20 cellular contexts compared by ENCODE assay signal in the genomic region with DNA sequence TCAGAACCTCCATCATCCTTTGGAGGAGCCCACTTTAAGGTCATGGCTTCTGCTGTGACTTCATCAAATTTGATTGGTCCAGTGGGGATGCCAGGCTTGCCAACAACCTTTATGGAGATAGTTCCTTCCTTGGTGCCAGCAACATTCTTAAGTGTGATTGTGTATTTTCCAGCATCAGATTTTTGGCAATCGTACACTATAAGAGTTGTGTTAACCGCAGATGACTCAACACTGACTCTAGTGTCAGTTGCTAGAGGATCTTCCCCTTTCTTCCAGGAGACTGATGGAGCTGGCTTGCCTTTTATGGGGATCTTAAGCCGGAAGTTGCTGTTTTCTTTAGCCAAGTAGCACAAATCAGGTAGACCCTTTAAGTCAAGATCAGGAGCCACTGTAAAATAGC.
DNase-seq lines count a peak whose midpoint lies in the region; ATAC-seq and TF ChIP-seq lines count a peak whose summit lies in the region.
"Had no signal": no experiment of that assay in that cellular context is flagged by ENCODE, and none has a peak within 500 bp of the region (broad histone marks: within the 10 kb centered on the region; RNA-seq: fewer than 3 reads in every experiment).

No MANE protein-coding gene starts in this region.

- H3K79me1 ChIP-seq in IMR-90 (ENCODE audit: low read depth in 1 of 2, low read length in 2 of 2): no peaks in the 10 kb centered on the region

- no peak overlapping the region for H3K4me3 Mint-ChIP-seq in activated T-helper 2 cell treated with anti-CD3 and anti-CD28 coated beads, Interferon-gamma antibody, Interleukin-2, Interleukin-4, amounts not matched to agents 10 μg/mL and 5 μg/mL and 100 μg/mL, durations not matched to agents 14 hours and 24 hours and 36 hours (ENCODE audit: low read depth)
- H3K4me3 Mint-ChIP-seq in naive thymus-derived CD4-positive, alpha-beta T cell: no peak overlapping the region
- H3K4me3 Mint-ChIP-seq in T-helper 17 cell: no peak overlapping the region

- H3K4me1 Mint-ChIP-seq in activated T-helper 2 cell treated with anti-CD3 and anti-CD28 coated beads, Interferon-gamma antibody, Interleukin-2, Interleukin-4, amounts not matched to agents 10 μg/mL and 5 μg/mL and 100 μg/mL, durations not matched to agents 14 hours and 24 hours and 36 hours (ENCODE audit: low read depth): no peaks in the 10 kb centered on the region
- no peaks in the 10 kb centered on the region for H3K4me1 Mint-ChIP-seq in naive thymus-derived CD4-positive, alpha-beta T cell
- H3K4me1 Mint-ChIP-seq in T-helper 17 cell: peaks cover 2% of the 10 kb centered on the region

- H3K27me3 ChIP-seq in IMR-90 (ENCODE audit: control insufficient read depth, insufficient read depth, low read length): no peaks in the 10 kb centered on the region
- no peaks in the 10 kb centered on the region for H3K27me3 ChIP-seq in SK-N-SH (ENCODE audit: insufficient read depth)
- H3K27me3 ChIP-seq in naive thymus-derived CD4-positive, alpha-beta T cell (ENCODE audit: control insufficient read depth in 2 of 2, insufficient read depth in 2 of 2, low read length in 2 of 2): no peaks in the 10 kb centered on the region

- H3K9me3 ChIP-seq in IMR-90 (ENCODE audit: control insufficient read depth, insufficient read depth, low read length): no peaks in the 10 kb centered on the region
- no peaks in the 10 kb centered on the region for H3K9me3 ChIP-seq in SK-N-SH
- H3K9me3 ChIP-seq in naive thymus-derived CD4-positive, alpha-beta T cell (ENCODE audit: control insufficient read depth in 2 of 3, low read length in 3 of 3): no peaks in the 10 kb centered on the region
- H3K9me3 ChIP-seq in T-helper 17 cell (ENCODE audit: control insufficient read depth, low read length, poor library complexity, severe bottlenecking): no peaks in the 10 kb centered on the region
- H3K9me3 ChIP-seq: mucosa of descending colon had no signal

- CTCF ChIA-PET in IMR-90 (lab: Yijun Ruan, JAX) (no interaction called here), SK-N-SH (lab: Yijun Ruan, JAX) (no interaction called here)
- CTCF ChIA-PET in naive thymus-derived CD4-positive, alpha-beta T cell (lab: Charles Lee): no interaction called here

- H3K4me3 ChIP-seq in IMR-90 (ENCODE audit: insufficient read depth, low read depth, low read length) (no peak overlapping the region), SK-N-SH (ENCODE audit: low read depth in 2 of 2, low read length in 1 of 2) (no peak overlapping the region), fibroblast of the aortic adventitia (ENCODE audit: low read depth, low read length) (no peak overlapping the region)
- no peak overlapping the region for H3K4me3 ChIP-seq in naive thymus-derived CD4-positive, alpha-beta T cell (ENCODE audit: low read length)
- H3K4me3 ChIP-seq: HAP-1, mucosa of descending colon, SK-N-MC had no signal

- TF ChIP-seq POLR2A in IMR-90 (IDR thresholded peaks at IDR 0.05; ENCODE audit: low read depth, low read length): no peak

- TF ChIP-seq CTCF in IMR-90 (conservative IDR thresholded peaks at IDR 0.05; ENCODE audit: low read depth, low read length): no peak
- TF ChIP-seq CTCF in SK-N-SH (IDR thresholded peaks at IDR 0.05): no peak
- TF ChIP-seq CTCF in fibroblast of the aortic adventitia (IDR thresholded peaks at IDR 0.05; ENCODE audit: insufficient read depth, low read length): no peak

- dilution Hi-C loops in IMR-90 (cut with HindIII; ENCODE audit: low sequenced_read_pairs, unreplicated experiment): no loop called here

- no peak overlapping the region for H3K56ac ChIP-seq in IMR-90 (ENCODE audit: extremely low read depth, insufficient read depth, low read length)

- no peak overlapping the region for H2BK120ac ChIP-seq in IMR-90 (ENCODE audit: low read depth, low read length)

- no peak overlapping the region for H4K91ac ChIP-seq in IMR-90 (ENCODE audit: insufficient read depth, low read depth, low read length)

- no peak overlapping the region for H2AK5ac ChIP-seq in IMR-90 (ENCODE audit: low read depth, low read length)

- BruUV-seq in IMR-90 (replicated peaks; lab: Mats Ljungman, UMichigan): no TSS peak

- no peaks in the 10 kb centered on the region for H3K9me2 ChIP-seq in SK-N-SH

- H3K36me3 ChIP-seq in IMR-90 (ENCODE audit: control insufficient read depth, insufficient read depth, low read length): peaks cover 8% of the 10 kb centered on the region
- H3K36me3 ChIP-seq in SK-N-SH (replicated peaks in 1 of 2; ENCODE audit: control insufficient read depth in 1 of 2, insufficient read depth in 2 of 2, low read length in 1 of 2): peaks cover 3 to 4% of the 10 kb centered on the region in 2 experiments
- peaks cover 5 to 90% (median 6%) of the 10 kb centered on the region in 3 experiments for H3K36me3 ChIP-seq in naive thymus-derived CD4-positive, alpha-beta T cell (ENCODE audit: control insufficient read depth in 2 of 3, insufficient read depth in 3 of 3, low read length in 3 of 3)
- H3K36me3 ChIP-seq: HAP-1 had no signal

- H2BK15ac ChIP-seq in IMR-90 (ENCODE audit: low read depth, low read length): no peak overlapping the region

- H3K27me3 Mint-ChIP-seq in activated T-helper 2 cell treated with anti-CD3 and anti-CD28 coated beads, Interferon-gamma antibody, Interleukin-2, Interleukin-4, amounts not matched to agents 10 μg/mL and 5 μg/mL and 100 μg/mL, durations not matched to agents 14 hours and 24 hours and 36 hours (ENCODE audit: low read depth): no peaks in the 10 kb centered on the region
- H3K27me3 Mint-ChIP-seq in naive thymus-derived CD4-positive, alpha-beta T cell: no peaks in the 10 kb centered on the region
- no peaks in the 10 kb centered on the region for H3K27me3 Mint-ChIP-seq in T-helper 17 cell

- no peak overlapping the region for H2AK9ac ChIP-seq in IMR-90 (replicated peaks; ENCODE audit: low read depth, low read length, poor library complexity)

- TF ChIP-seq RAD21 in IMR-90 (IDR thresholded peaks at IDR 0.05; ENCODE audit: low read length) (no peak), SK-N-SH (IDR thresholded peaks at IDR 0.05; ENCODE audit: low read length) (no peak)

- H3K27ac ChIP-seq in IMR-90 (ENCODE audit: insufficient read depth, low read length): no peak overlapping the region
- H3K27ac ChIP-seq in SK-N-SH (ENCODE audit: low read depth in 2 of 2, low read length in 1 of 2): 0 out of 4 replicates have a peak overlapping the region, but pooled peaks of 1 of the 2 experiments have one; percentile 1
- no peak overlapping the region for H3K27ac ChIP-seq in naive thymus-derived CD4-positive, alpha-beta T cell (ENCODE audit: low read depth, low read length)
- H3K27ac ChIP-seq: SK-N-MC had no signal

- TF ChIP-seq EP300 in SK-N-SH (IDR thresholded peaks at IDR 0.05; ENCODE audit: borderline replicate concordance in 1 of 2, low read depth in 1 of 2, low read length in 1 of 2): no peak

- H4K8ac ChIP-seq in IMR-90 (ENCODE audit: low read depth in 2 of 2, low read length in 2 of 2): no peak overlapping the region

- H3K79me2 ChIP-seq in SK-N-SH (ENCODE audit: insufficient read depth): no peaks in the 10 kb centered on the region

- H3K4me2 ChIP-seq in IMR-90 (ENCODE audit: low read depth, low read length): no peak overlapping the region
- H3K4me2 ChIP-seq in SK-N-SH: no peak overlapping the region

- POLR2A ChIA-PET in IMR-90 (lab: Charles Lee; ENCODE audit: unreplicated experiment) (no interaction called here), SK-N-SH (lab: Yijun Ruan, JAX) (no interaction called here)
- POLR2A ChIA-PET in naive thymus-derived CD4-positive, alpha-beta T cell (lab: Charles Lee): no interaction called here

- H4K20me1 ChIP-seq in IMR-90 (ENCODE audit: insufficient read depth, low read length): no peaks in the 10 kb centered on the region
- no peaks in the 10 kb centered on the region for H4K20me1 ChIP-seq in SK-N-SH (ENCODE audit: insufficient read depth)

- H3K23ac ChIP-seq in IMR-90 (ENCODE audit: low read depth, low read length): no peak overlapping the region

- no peak overlapping the region for H3K4ac ChIP-seq in IMR-90 (ENCODE audit: low read depth, low read length)

- H3K9ac ChIP-seq in IMR-90 (ENCODE audit: low read depth, low read length) (no peak overlapping the region), SK-N-SH (no peak overlapping the region)

- WGBS in IMR-90 (ENCODE audit: extremely low coverage in 2 of 2, insufficient read length in 1 of 2), 2 experiments: 60% methylated on average over 1 of the region's 3 CpGs; no CpG with 5 or more reads in 1 of the 2 experiments
- 69% methylated on average over 3 of the region's 3 CpGs for WGBS in SK-N-SH (ENCODE audit: low lambda C conversion rate)

- peak; percentile 52 for DNase-seq in EH (ENCODE audit: low read depth)
- DNase-seq in IMR-90: peak; percentile 62
- DNase-seq in SK-N-SH: no peak
- peak; percentile 20 for DNase-seq in fibroblast of the aortic adventitia (ENCODE audit: low read depth)
- DNase-seq in activated T-helper 2 cell treated with anti-CD3 and anti-CD28 coated beads, Interferon-gamma antibody, Interleukin-2, Interleukin-4, amounts not matched to agents 10 μg/mL and 5 μg/mL and 100 μg/mL, durations not matched to agents 14 hours and 24 hours and 36 hours (ENCODE audit: low spot score): no peak
- DNase-seq in naive thymus-derived CD4-positive, alpha-beta T cell: no peak
- DNase-seq in T-helper 17 cell: no peak
- DNase-seq: activated T-cell treated with anti-CD3 and anti-CD28 coated beads for 4 hours; AML-193; Calu3; hippocampal formation; KG1; mucosa of descending colon; NK-92 treated with Interleukin-12 subunit alpha and Interleukin-12 subunit beta, amount 100 ng/mL, for 24 hours; nucleus accumbens; stimulated activated CD4-positive, alpha-beta T cell treated with anti-CD3 and anti-CD28 coated beads, Interleukin-4, amount 100 ng/mL, for 4 hours had no signal

- no peak overlapping the region for H2BK20ac ChIP-seq in IMR-90 (ENCODE audit: low read depth, low read length)

- H2BK5ac ChIP-seq in IMR-90 (ENCODE audit: low read depth, low read length, poor library complexity, severe bottlenecking): no peak overlapping the region

- H3K18ac ChIP-seq in IMR-90 (ENCODE audit: low read depth, low read length): no peak overlapping the region

- H3F3A ChIP-seq in SK-N-SH (replicated peaks; ENCODE audit: insufficient read depth): peaks cover 4% of the 10 kb centered on the region

- peaks cover 55% of the 10 kb centered on the region for H3K36me3 Mint-ChIP-seq in activated T-helper 2 cell treated with anti-CD3 and anti-CD28 coated beads, Interferon-gamma antibody, Interleukin-2, Interleukin-4, amounts not matched to agents 10 μg/mL and 5 μg/mL and 100 μg/mL, durations not matched to agents 14 hours and 24 hours and 36 hours (ENCODE audit: low read depth)
- H3K36me3 Mint-ChIP-seq in naive thymus-derived CD4-positive, alpha-beta T cell: peaks cover 34 to 98% (median 89%) of the 10 kb centered on the region in 5 donors
- peaks cover 7% of the 10 kb centered on the region for H3K36me3 Mint-ChIP-seq in T-helper 17 cell (ENCODE audit: low read depth)

- no peaks in the 10 kb centered on the region for H3K9me3 Mint-ChIP-seq in activated T-helper 2 cell treated with anti-CD3 and anti-CD28 coated beads, Interferon-gamma antibody, Interleukin-2, Interleukin-4, amounts not matched to agents 10 μg/mL and 5 μg/mL and 100 μg/mL, durations not matched to agents 14 hours and 24 hours and 36 hours
- H3K9me3 Mint-ChIP-seq in naive thymus-derived CD4-positive, alpha-beta T cell: peaks cover 0 to 30% (median 5%) of the 10 kb centered on the region in 11 donors

- H3K14ac ChIP-seq in IMR-90 (replicated peaks; ENCODE audit: low read depth, low read length): no peak overlapping the region

- no peaks in the 10 kb centered on the region for H3K9me1 ChIP-seq in IMR-90 (ENCODE audit: insufficient read depth, low read length)

- in situ Hi-C loops in IMR-90 (cut with MboI; ENCODE audit: low sequenced_read_pairs): no loop called here

- H3K4me1 ChIP-seq in IMR-90 (ENCODE audit: control insufficient read depth, insufficient read depth, low read length) (no peaks in the 10 kb centered on the region), SK-N-SH (ENCODE audit: control insufficient read depth in 1 of 2, insufficient read depth in 2 of 2, low read depth in 1 of 2, low read length in 1 of 2) (no peaks in the 10 kb centered on the region; a peak in 1 of 4 replicates)
- H3K4me1 ChIP-seq in naive thymus-derived CD4-positive, alpha-beta T cell (ENCODE audit: control insufficient read depth in 2 of 2, insufficient read depth in 2 of 2, low read length in 2 of 2): no peaks in the 10 kb centered on the region
- H3K4me1 ChIP-seq: HAP-1 had no signal

- no peak overlapping the region for H4K5ac ChIP-seq in IMR-90 (ENCODE audit: low read depth, low read length)

- ATAC-seq in IMR-90 (ENCODE audit: low read depth): no peak
- no peak for ATAC-seq in naive thymus-derived CD4-positive, alpha-beta T cell
- ATAC-seq in GM19023 (IDR thresholded peaks at IDR 0.05; ENCODE audit: unreplicated experiment): no peak
- ATAC-seq in T-helper 17 cell: no peak
- ATAC-seq: activated naive CD4-positive, alpha-beta T cell treated with anti-CD3 and anti-CD28 coated beads, Interleukin-2, amount 50 U/mL, for 72 hours; mucosa of descending colon had no signal

- H2AFZ ChIP-seq in IMR-90 (replicated peaks; ENCODE audit: low read length, poor library complexity): no peak overlapping the region
- no peak overlapping the region; the same call in 1 of the 2 replicates for H2AFZ ChIP-seq in SK-N-SH (ENCODE audit: low read depth)

- intact Hi-C loops in IMR-90 (cut with micrococcal nuclease): no loop called here
- intact Hi-C loops in activated T-helper 2 cell treated with anti-CD3 and anti-CD28 coated beads, Interferon-gamma antibody, Interleukin-2, Interleukin-4, amounts not matched to agents 10 μg/mL and 5 μg/mL and 100 μg/mL, durations not matched to agents 14 hours and 24 hours and 36 hours (cut with micrococcal nuclease): no loop called here
- intact Hi-C loops in naive thymus-derived CD4-positive, alpha-beta T cell (cut with micrococcal nuclease): no loop called here

- H3K27ac Mint-ChIP-seq in activated T-helper 2 cell treated with anti-CD3 and anti-CD28 coated beads, Interferon-gamma antibody, Interleukin-2, Interleukin-4, amounts not matched to agents 10 μg/mL and 5 μg/mL and 100 μg/mL, durations not matched to agents 14 hours and 24 hours and 36 hours: no peak overlapping the region
- H3K27ac Mint-ChIP-seq in naive thymus-derived CD4-positive, alpha-beta T cell: no peak overlapping the region
- no peak overlapping the region for H3K27ac Mint-ChIP-seq in T-helper 17 cell
- H3K27ac Mint-ChIP-seq: activated naive CD4-positive, alpha-beta T cell treated with anti-CD3 and anti-CD28 coated beads, Interleukin-2, amount 50 U/mL, for 72 hours had no signal

Comparison
In these comparisons a context has a peak if more than half of its experiments do, and no peak if none do; other contexts are left out.
1. DNase-seq: peak in EH (single experiment), IMR-90 (single experiment) and fibroblast of the aortic adventitia (single experiment); none in SK-N-SH (single experiment), activated T-helper 2 cell treated with anti-CD3 and anti-CD28 coated beads, Interferon-gamma antibody, Interleukin-2, Interleukin-4, amounts not matched to agents 10 μg/mL and 5 μg/mL and 100 μg/mL, durations not matched to agents 14 hours and 24 hours and 36 hours (single experiment), naive thymus-derived CD4-positive, alpha-beta T cell (0 of 9) and T-helper 17 cell (0 of 3).